ENCODE assay signal across 8 cellular contexts in genomic region chr11:64298966-64299846, GRCh38. TPM values are rescaled to one million over a fixed set of nuclear protein-coding genes. Genes with fewer than 3 reads are reported as not detected.
DNase-seq lines count a peak whose midpoint lies in the region; ATAC-seq and TF ChIP-seq lines count a peak whose summit lies in the region.

No MANE protein-coding gene starts in this region.

- no peak for DNase-seq in activated CD4-positive, alpha-beta memory T cell treated with anti-CD3 and anti-CD28 coated beads for 36 hours
- DNase-seq in activated CD4-positive, alpha-beta memory T cell treated with anti-CD3 and anti-CD28 coated beads, Interleukin-2, amount 10 ng/mL, durations not matched to agents 7 days and 5 days = no peak
- DNase-seq in dorsolateral prefrontal cortex (peak in 8 of 10 donors; percentile 52 to 84 (median 74)), upper lobe of left lung (peak; percentile 58 to 94), NCI-H2227 treated with DMSO at 0.1 percent for 48 hours (lab: John Stamatoyannopoulos, UW) (no peak), NCI-H2171 (lab: John Stamatoyannopoulos, UW) (no peak)

- H3K9me3 Mint-ChIP-seq in activated CD4-positive, alpha-beta memory T cell treated with anti-CD3 and anti-CD28 coated beads for 36 hours = no peaks in the 10 kb centered on the region
- H3K9me3 Mint-ChIP-seq in activated CD4-positive, alpha-beta memory T cell treated with anti-CD3 and anti-CD28 coated beads, Interleukin-2, amount 10 ng/mL, durations not matched to agents 7 days and 5 days = no peaks in the 10 kb centered on the region

- peak overlapping the region; percentile 21 for H3K4me3 Mint-ChIP-seq in activated CD4-positive, alpha-beta memory T cell treated with anti-CD3 and anti-CD28 coated beads for 36 hours
- no peak overlapping the region for H3K4me3 Mint-ChIP-seq in activated CD4-positive, alpha-beta memory T cell treated with anti-CD3 and anti-CD28 coated beads, Interleukin-2, amount 10 ng/mL, durations not matched to agents 7 days and 5 days

- peaks cover 24% of the 10 kb centered on the region for H3K4me1 Mint-ChIP-seq in activated CD4-positive, alpha-beta memory T cell treated with anti-CD3 and anti-CD28 coated beads for 36 hours (ENCODE audit: low read depth)
- peaks cover 32% of the 10 kb centered on the region for H3K4me1 Mint-ChIP-seq in activated CD4-positive, alpha-beta memory T cell treated with anti-CD3 and anti-CD28 coated beads, Interleukin-2, amount 10 ng/mL, durations not matched to agents 7 days and 5 days

- H3K4me1 ChIP-seq in mucosa of rectum (ENCODE audit: control insufficient read depth in 2 of 2, insufficient read depth in 2 of 2, low read length in 2 of 2) (peaks cover 19 to 24% of the 10 kb centered on the region in 2 donors), upper lobe of left lung (peaks cover 27 to 39% (median 32%) of the 10 kb centered on the region in 4 donors)

- CTCF ChIA-PET in activated CD4-positive, alpha-beta memory T cell treated with anti-CD3 and anti-CD28 coated beads for 36 hours (lab: Charles Lee) = interaction anchor here (0.6 kb wide), 1 partner anchor 11 kb away, joined by 3 read pairs; no protein-coding TSS in a partner anchor
- CTCF ChIA-PET in activated CD4-positive, alpha-beta memory T cell treated with anti-CD3 and anti-CD28 coated beads, Interleukin-2, amount 10 ng/mL, durations not matched to agents 7 days and 5 days (lab: Charles Lee) = interaction anchor here (1.0 to 1.7 kb wide), 5 partner anchors 15 to 299 kb away, joined by 3 to 5 read pairs (median 3); partner anchors contain the start of gene BAD

- peaks cover 67% of the 10 kb centered on the region for H3K27me3 Mint-ChIP-seq in activated CD4-positive, alpha-beta memory T cell treated with anti-CD3 and anti-CD28 coated beads for 36 hours
- peaks cover 65% of the 10 kb centered on the region for H3K27me3 Mint-ChIP-seq in activated CD4-positive, alpha-beta memory T cell treated with anti-CD3 and anti-CD28 coated beads, Interleukin-2, amount 10 ng/mL, durations not matched to agents 7 days and 5 days

- TF ChIP-seq CTCF in dorsolateral prefrontal cortex (IDR thresholded peaks at IDR 0.05 in 54 of 56, conservative IDR thresholded peaks at IDR 0.05 in 2 of 56; ENCODE audit: low read depth in 1 of 56, partially characterized antibody in 56 of 56) (peak in 28 of 56 donors; percentile 4 to 54 (median 23)), upper lobe of left lung (IDR thresholded peaks at IDR 0.05) (no peak)

- no peaks in the 10 kb centered on the region for H3K36me3 Mint-ChIP-seq in activated CD4-positive, alpha-beta memory T cell treated with anti-CD3 and anti-CD28 coated beads for 36 hours
- no peaks in the 10 kb centered on the region for H3K36me3 Mint-ChIP-seq in activated CD4-positive, alpha-beta memory T cell treated with anti-CD3 and anti-CD28 coated beads, Interleukin-2, amount 10 ng/mL, durations not matched to agents 7 days and 5 days (ENCODE audit: low read depth)

- H3K4me3 ChIP-seq in dorsolateral prefrontal cortex (peak overlapping the region; percentile 35 to 72 (median 55)), mucosa of rectum (ENCODE audit: low read length in 2 of 2) (peak overlapping the region; percentile 20 to 35), upper lobe of left lung (peak overlapping the region; percentile 15 to 53 (median 44))

- POLR2A ChIA-PET in activated CD4-positive, alpha-beta memory T cell treated with anti-CD3 and anti-CD28 coated beads for 36 hours (lab: Charles Lee) = no interaction called here
- POLR2A ChIA-PET in activated CD4-positive, alpha-beta memory T cell treated with anti-CD3 and anti-CD28 coated beads, Interleukin-2, amount 10 ng/mL, durations not matched to agents 7 days and 5 days (lab: Charles Lee) = no interaction called here

- intact Hi-C loops in activated CD4-positive, alpha-beta memory T cell treated with anti-CD3 and anti-CD28 coated beads for 36 hours (cut with micrococcal nuclease) = no loop called here
- intact Hi-C loops in dorsolateral prefrontal cortex (cut with DNase I) = no loop called here

- TF ChIP-seq POLR2A in upper lobe of left lung (IDR thresholded peaks at IDR 0.05) = peak in 1 of 4 donors; percentile 30

- H3K27ac ChIP-seq in dorsolateral prefrontal cortex (peak overlapping the region in 53 of 59 donors; percentile 20 to 89 (median 70)), mucosa of rectum (ENCODE audit: low read depth in 2 of 2, low read length in 2 of 2) (no peak overlapping the region), upper lobe of left lung (peak overlapping the region in 2 of 4 donors; percentile 14 to 45)

- peaks cover 0 to 6% (median 0%) of the 10 kb centered on the region in 45 donors for H3K27me3 ChIP-seq in dorsolateral prefrontal cortex
- peaks cover 43 to 56% of the 10 kb centered on the region in 2 donors for H3K27me3 ChIP-seq in mucosa of rectum (ENCODE audit: control insufficient read depth in 2 of 2, insufficient read depth in 2 of 2, low read length in 2 of 2)
- H3K27me3 ChIP-seq in upper lobe of left lung = peaks cover 0 to 42% (median 28%) of the 10 kb centered on the region in 4 donors

- H3K27ac Mint-ChIP-seq in activated CD4-positive, alpha-beta memory T cell treated with anti-CD3 and anti-CD28 coated beads for 36 hours = no peak overlapping the region
- H3K27ac Mint-ChIP-seq in activated CD4-positive, alpha-beta memory T cell treated with anti-CD3 and anti-CD28 coated beads, Interleukin-2, amount 10 ng/mL, durations not matched to agents 7 days and 5 days = no peak overlapping the region

- H3K36me3 ChIP-seq in mucosa of rectum (ENCODE audit: control insufficient read depth in 2 of 2, insufficient read depth in 2 of 2, low read length in 2 of 2) (no peaks in the 10 kb centered on the region), upper lobe of left lung (no peaks in the 10 kb centered on the region)

- 6 to 11% methylated on average over 17 to 43 of the region's 60 CpGs for WGBS in upper lobe of left lung, 2 donors

- TF ChIP-seq EP300 in upper lobe of left lung (IDR thresholded peaks at IDR 0.05) = no peak

- no peaks in the 10 kb centered on the region for H3K9me3 ChIP-seq in mucosa of rectum (ENCODE audit: control insufficient read depth in 2 of 2, low read length in 2 of 2)
- no peaks in the 10 kb centered on the region for H3K9me3 ChIP-seq in upper lobe of left lung

- H3K9ac ChIP-seq in mucosa of rectum (ENCODE audit: low read depth in 1 of 2, low read length in 2 of 2) = peak overlapping the region in 1 of 2 donors; percentile 33

- ATAC-seq in upper lobe of left lung (ENCODE audit: low FRiP score in 2 of 2) = peak in 1 of 2 donors; percentile 55
- ATAC-seq in GM19455 (IDR thresholded peaks at IDR 0.05; ENCODE audit: unreplicated experiment) = no peak

RNA-seq across cellular contexts. Expression of gene CATSPERZ, which starts 1.0 kb away (rescaled TPM):
- not detected for total RNA-seq in activated CD4-positive, alpha-beta memory T cell treated with anti-CD3 and anti-CD28 coated beads for 36 hours
- not detected for total RNA-seq in activated CD4-positive, alpha-beta memory T cell treated with anti-CD3 and anti-CD28 coated beads, Interleukin-2, amount 10 ng/mL, durations not matched to agents 7 days and 5 days
- 1 to 10 TPM in 115 of 120 experiments, under 1 TPM in 3, not detected in 2; 0.69 to 9.3 (median 3.0) TPM for total RNA-seq in dorsolateral prefrontal cortex
- 10 to 100 TPM in 1 of 6 donors, 1 to 10 TPM in 1, under 1 TPM in 2, not detected in 2; 0.51 to 62.9 (median 2.5) TPM for total RNA-seq in upper lobe of left lung

RNA-seq across cellular contexts. Expression of gene ESRRA, which starts 6.1 kb away (rescaled TPM):
- total RNA-seq in activated CD4-positive, alpha-beta memory T cell treated with anti-CD3 and anti-CD28 coated beads for 36 hours = 10 to 100 TPM; 32.8 to 35.6 TPM
- 10 to 100 TPM; 38.5 to 42.2 TPM for total RNA-seq in activated CD4-positive, alpha-beta memory T cell treated with anti-CD3 and anti-CD28 coated beads, Interleukin-2, amount 10 ng/mL, durations not matched to agents 7 days and 5 days
- total RNA-seq in dorsolateral prefrontal cortex = 10 to 100 TPM; 20.7 to 65.0 (median 36.4) TPM
- total RNA-seq in upper lobe of left lung = 100 to 1,000 TPM in 1 of 6 donors, 10 to 100 TPM in 5; 42.7 to 109 (median 80.6) TPM

RNA-seq across cellular contexts. Expression of gene KCNK4, which starts 8.1 kb away (rescaled TPM):
- total RNA-seq in activated CD4-positive, alpha-beta memory T cell treated with anti-CD3 and anti-CD28 coated beads for 36 hours = under 1 TPM in 1 of 2 experiments, not detected in 1; 0.34 TPM
- under 1 TPM in 1 of 2 experiments, not detected in 1; 0.15 TPM for total RNA-seq in activated CD4-positive, alpha-beta memory T cell treated with anti-CD3 and anti-CD28 coated beads, Interleukin-2, amount 10 ng/mL, durations not matched to agents 7 days and 5 days
- total RNA-seq in dorsolateral prefrontal cortex (10 to 100 TPM in 29 of 120 experiments, 1 to 10 TPM in 91; 2.4 to 12.7 (median 8.0) TPM), upper lobe of left lung (under 1 TPM in 3 of 6 donors, not detected in 3; 0.17 to 0.55 (median 0.26) TPM)

RNA-seq across cellular contexts. Expression of gene GPR137, which starts 13.6 kb away (rescaled TPM):
- 10 to 100 TPM; 28.7 to 31.6 TPM for total RNA-seq in activated CD4-positive, alpha-beta memory T cell treated with anti-CD3 and anti-CD28 coated beads for 36 hours
- total RNA-seq in activated CD4-positive, alpha-beta memory T cell treated with anti-CD3 and anti-CD28 coated beads, Interleukin-2, amount 10 ng/mL, durations not matched to agents 7 days and 5 days = 10 to 100 TPM; 31.4 to 37.9 TPM
- 100 to 1,000 TPM in 14 of 120 experiments, 10 to 100 TPM in 106; 60.7 to 140 (median 86.2) TPM for total RNA-seq in dorsolateral prefrontal cortex
- total RNA-seq in upper lobe of left lung = 10 to 100 TPM in 5 of 6 donors, 1 to 10 TPM in 1; 7.3 to 48.1 (median 27.0) TPM

RNA-seq across cellular contexts. Expression of gene BAD, which starts 14.7 kb away (rescaled TPM):
- total RNA-seq in activated CD4-positive, alpha-beta memory T cell treated with anti-CD3 and anti-CD28 coated beads for 36 hours = 10 to 100 TPM; 23.7 to 24.2 TPM
- total RNA-seq in activated CD4-positive, alpha-beta memory T cell treated with anti-CD3 and anti-CD28 coated beads, Interleukin-2, amount 10 ng/mL, durations not matched to agents 7 days and 5 days = 10 to 100 TPM; 36.5 to 39.2 TPM
- total RNA-seq in dorsolateral prefrontal cortex (100 to 1,000 TPM in 1 of 120 experiments, 10 to 100 TPM in 119; 49.5 to 105 (median 74.6) TPM), upper lobe of left lung (100 to 1,000 TPM in 2 of 6 donors, 10 to 100 TPM in 4; 59.7 to 150 (median 80.1) TPM)

Comparison
In these comparisons a context has a peak if more than half of its experiments do, and no peak if none do; other contexts are left out.
1. DNase-seq: peak in dorsolateral prefrontal cortex (8 of 10) and upper lobe of left lung (2 of 2); none in activated CD4-positive, alpha-beta memory T cell treated with anti-CD3 and anti-CD28 coated beads for 36 hours (single experiment), activated CD4-positive, alpha-beta memory T cell treated with anti-CD3 and anti-CD28 coated beads, Interleukin-2, amount 10 ng/mL, durations not matched to agents 7 days and 5 days (single experiment), NCI-H2227 treated with DMSO at 0.1 percent for 48 hours (single experiment) and NCI-H2171 (single experiment).
2. H3K27ac ChIP-seq: peak in dorsolateral prefrontal cortex (53 of 59); none in mucosa of rectum (0 of 2).
3. Peak in every context shown above with its lines, with median percentiles within 50 percentile points of each other: H3K4me3 ChIP-seq.